Comparison of ENCODE assay signal across 21 cellular contexts in genomic region chr18:26421931-26422330, GRCh38.
"Had no signal": no experiment of that assay in that cellular context is flagged by ENCODE, and none has a peak within 500 bp of the region (broad histone marks: within the 10 kb centered on the region; RNA-seq: fewer than 3 reads in every experiment).

No MANE protein-coding gene starts in this region.

- H3K4me3 ChIP-seq: K562, PC-9, Peyer's patch, SJSA1, SK-N-MC had no signal

- H3K9me3 ChIP-seq: Peyer's patch, SJSA1 had no signal

- H3K36me3 ChIP-seq: Peyer's patch, SJSA1 had no signal

- H3K27ac ChIP-seq: KMS-11, PC-9, Peyer's patch, SJSA1, SK-N-MC had no signal

- H3K27me3 ChIP-seq: Peyer's patch, SJSA1 had no signal

- H3K4me1 ChIP-seq: Peyer's patch, SJSA1 had no signal

- ATAC-seq: K562, Right ventricle myocardium inferior had no signal

- DNase-seq: Kasumi-1; MM.1S; NCI-H1092 treated with DMSO at 0.1 percent for 48 hours; NCI-H1436; NCI-H187; NCI-H2081 treated with DMSO at 0.1 percent for 48 hours; NCI-H2171; NCI-H2227 treated with DMSO at 0.1 percent for 48 hours; NCI-H524; NCI-H526 treated with DMSO at 0.1 percent for 48 hours; NCI-H748 treated with DMSO at 0.1 percent for 48 hours; NK-92 treated with Interleukin-12 subunit alpha and Interleukin-12 subunit beta, amount 100 ng/mL, for 24 hours; OCI-M1; PC-9; Peyer's patch; SHP77 treated with DMSO at 0.1 percent for 48 hours had no signal
